Comparison of ENCODE assay signal across 1 cellular context in the genomic region with DNA sequence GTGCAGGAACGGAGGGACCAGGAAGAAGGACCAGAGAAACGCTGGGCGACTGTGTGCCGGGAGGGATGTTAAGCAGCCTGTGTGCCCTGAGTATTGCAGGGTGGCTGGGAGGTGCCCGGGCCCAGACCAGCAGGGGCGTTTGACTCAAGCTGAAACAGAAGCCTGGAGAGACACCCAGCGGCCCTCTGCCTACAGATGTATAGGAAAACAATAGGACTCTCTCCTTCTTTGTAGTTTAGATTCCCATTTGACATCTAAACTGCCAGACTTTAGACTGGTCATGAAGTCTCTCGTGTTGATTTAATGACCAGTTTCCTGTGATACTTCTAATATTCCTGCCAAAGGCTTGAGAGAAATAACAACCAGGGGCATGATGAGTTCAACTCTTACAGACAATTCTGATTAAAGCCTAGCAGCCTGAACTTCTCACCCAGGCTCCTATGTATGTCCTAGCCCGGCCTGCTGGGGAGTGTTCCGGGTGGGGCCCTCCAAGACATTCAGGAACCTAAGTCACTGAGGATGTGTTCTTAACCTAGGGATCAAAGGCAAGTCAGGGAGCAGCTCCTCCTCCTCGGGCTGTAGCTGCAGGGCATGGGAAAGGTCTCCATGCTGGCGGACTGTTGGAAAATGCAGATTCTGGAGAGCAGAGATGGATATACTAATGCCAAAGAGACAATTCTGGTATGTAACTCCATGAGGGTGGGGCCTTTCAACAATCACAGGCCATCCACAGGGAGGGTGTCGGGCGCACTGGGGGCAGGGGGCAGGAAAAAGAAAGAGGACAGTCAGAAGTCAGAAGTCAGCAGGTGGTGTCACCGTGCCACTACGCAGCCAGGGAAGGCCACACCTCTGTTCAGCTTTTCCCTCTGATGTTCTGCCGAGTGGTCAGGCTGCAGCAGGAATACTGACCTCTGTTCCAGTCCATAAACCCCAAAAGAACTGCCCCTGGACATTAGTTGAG.
TF ChIP-seq lines count a peak whose summit lies in the region.

No MANE protein-coding gene starts in this region.

TF ChIP-seq in H1, 55 proteins besides CTCF, POLR2A, EP300 and RAD21 (continued from another document):
- TF ChIP-seq CBX8 (IDR thresholded peaks at IDR 0.05; ENCODE audit: borderline replicate concordance, low read depth, low read length) = no peak
- no peak for TF ChIP-seq HDAC6 (IDR thresholded peaks at IDR 0.05; ENCODE audit: low read depth, low read length)
- no peak for TF ChIP-seq CHD1 (IDR thresholded peaks at IDR 0.05; ENCODE audit: low read depth, low read length)
